ENCODE assay signal across 9 cellular contexts in the genomic region with DNA sequence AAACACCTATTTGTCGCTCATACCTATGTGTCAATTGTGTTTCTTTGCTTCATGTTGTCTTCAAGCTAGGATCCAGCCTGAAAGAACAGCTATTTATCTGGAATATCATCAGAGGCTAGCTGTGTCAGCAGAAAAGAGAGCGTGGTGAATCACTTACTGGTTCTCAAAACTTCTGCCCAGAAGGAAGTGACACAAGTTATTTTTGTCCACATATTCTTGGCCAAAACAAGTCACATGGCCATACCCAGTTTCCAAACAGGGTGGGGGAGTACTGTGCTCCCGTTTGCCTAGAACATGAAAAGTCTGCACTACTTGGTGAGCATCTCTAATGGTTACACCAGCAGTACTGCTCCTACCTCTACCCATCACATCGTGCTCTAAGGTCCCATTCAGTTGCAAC.
DNase-seq lines count a peak whose midpoint lies in the region; ATAC-seq and TF ChIP-seq lines count a peak whose summit lies in the region.
"Had no signal": no experiment of that assay in that cellular context is flagged by ENCODE, and none has a peak within 500 bp of the region (broad histone marks: within the 10 kb centered on the region; RNA-seq: fewer than 3 reads in every experiment).

No MANE protein-coding gene starts in this region.

- TF ChIP-seq RAD21 in SK-N-SH (IDR thresholded peaks at IDR 0.05; ENCODE audit: low read length), result no peak

- no peak for TF ChIP-seq CTCF in fibroblast of mammary gland (conservative IDR thresholded peaks at IDR 0.05; ENCODE audit: control insufficient read depth, insufficient read depth, low read depth, low read length)
- TF ChIP-seq CTCF in thoracic aorta (IDR thresholded peaks at IDR 0.05), result no peak
- TF ChIP-seq CTCF in progenitor cell of endocrine pancreas (IDR thresholded peaks at IDR 0.05; ENCODE audit: unreplicated experiment), result no peak
- no peak for TF ChIP-seq CTCF in SK-N-SH (IDR thresholded peaks at IDR 0.05)

- H3K4me2 ChIP-seq in SK-N-SH, result no peak overlapping the region

- peaks cover 7% of the 10 kb centered on the region for H3K4me1 Mint-ChIP-seq in progenitor cell of endocrine pancreas (ENCODE audit: low read depth)

- POLR2A ChIA-PET in SK-N-SH (lab: Yijun Ruan, JAX), result no interaction called here

- WGBS in SK-N-SH (ENCODE audit: low lambda C conversion rate), result 67% methylated on average over 4 of the region's 4 CpGs

- H3K79me2 ChIP-seq in SK-N-SH (ENCODE audit: insufficient read depth), result no peaks in the 10 kb centered on the region

- no peak overlapping the region for H3K27ac Mint-ChIP-seq in progenitor cell of endocrine pancreas
- H3K27ac Mint-ChIP-seq: activated T-helper 1 cell treated with anti-CD3 and anti-CD28 coated beads, Interleukin-12 subunit alpha, Interleukin-12 subunit beta, Interleukin-2, Interleukin-4 antibody, amounts not matched to agents 30 ng/mL and 10 ng/mL and 1 ng/mL, durations not matched to agents 14 hours and 24 hours and 36 hours had no signal

- peaks cover 2% of the 10 kb centered on the region for H3K27me3 Mint-ChIP-seq in progenitor cell of endocrine pancreas

- no peaks in the 10 kb centered on the region for H3F3A ChIP-seq in SK-N-SH (replicated peaks; ENCODE audit: insufficient read depth)

- H4K20me1 ChIP-seq in SK-N-SH (ENCODE audit: insufficient read depth), result no peaks in the 10 kb centered on the region

- H3K9me3 ChIP-seq in thoracic aorta (no peaks in the 10 kb centered on the region), SK-N-SH (no peaks in the 10 kb centered on the region)

- CTCF ChIA-PET in SK-N-SH (lab: Yijun Ruan, JAX), result no interaction called here

- H3K9me3 Mint-ChIP-seq in progenitor cell of endocrine pancreas (ENCODE audit: low read depth), result peaks cover 4% of the 10 kb centered on the region
- H3K9me3 Mint-ChIP-seq: activated T-helper 1 cell treated with anti-CD3 and anti-CD28 coated beads, Interleukin-12 subunit alpha, Interleukin-12 subunit beta, Interleukin-2, Interleukin-4 antibody, amounts not matched to agents 30 ng/mL and 10 ng/mL and 1 ng/mL, durations not matched to agents 14 hours and 24 hours and 36 hours had no signal

- ATAC-seq in GM21526 (IDR thresholded peaks at IDR 0.05; ENCODE audit: low FRiP score, unreplicated experiment) (peak; percentile 84), thoracic aorta (ENCODE audit: insufficient number of reproducible peaks, low FRiP score, low read depth) (peak; percentile 99)

- H3K27me3 ChIP-seq in thoracic aorta (replicated peaks; ENCODE audit: insufficient read depth) (no peaks in the 10 kb centered on the region), SK-N-SH (ENCODE audit: insufficient read depth) (no peaks in the 10 kb centered on the region)

- DNase-seq in HT1080 (ENCODE audit: low read depth) (peak; percentile 55), fibroblast of mammary gland (ENCODE audit: low read depth) (peak; percentile 83), thoracic aorta (ENCODE audit: low spot score) (peak; percentile 42), progenitor cell of endocrine pancreas (ENCODE audit: low spot score, unreplicated experiment) (no peak), SK-N-SH (no peak), SHP77 treated with DMSO at 0.1 percent for 48 hours (lab: John Stamatoyannopoulos, UW) (no peak)
- no peak for DNase-seq in activated effector memory CD4-positive, alpha-beta T cell treated with anti-CD3 and anti-CD28 coated beads, Interleukin-2, amount 50 U/mL, for 16 hours

- H3K4me1 ChIP-seq in thoracic aorta (ENCODE audit: control insufficient read depth in 1 of 2, low read depth in 2 of 2) (peaks cover 25 to 39% of the 10 kb centered on the region in 2 donors), SK-N-SH (ENCODE audit: control insufficient read depth in 1 of 2, insufficient read depth in 2 of 2, low read depth in 1 of 2, low read length in 1 of 2) (no peaks in the 10 kb centered on the region)

- H3K36me3 Mint-ChIP-seq in progenitor cell of endocrine pancreas (ENCODE audit: insufficient read depth), result no peaks in the 10 kb centered on the region

- H3K4me3 ChIP-seq in fibroblast of mammary gland (ENCODE audit: control insufficient read depth, low read depth, low read length), result no peak overlapping the region
- H3K4me3 ChIP-seq in thoracic aorta, result peak overlapping the region; percentile 3
- H3K4me3 ChIP-seq in SK-N-SH (ENCODE audit: low read depth in 2 of 2, low read length in 1 of 2), result no peak overlapping the region

- H3K9ac ChIP-seq in SK-N-SH, result no peak overlapping the region

- peak overlapping the region; percentile 57 to 60 for H3K27ac ChIP-seq in thoracic aorta
- H3K27ac ChIP-seq in SK-N-SH (ENCODE audit: low read depth in 2 of 2, low read length in 1 of 2), result no peak overlapping the region

- no peak overlapping the region for H3K4me3 Mint-ChIP-seq in progenitor cell of endocrine pancreas (ENCODE audit: low read depth)
- H3K4me3 Mint-ChIP-seq: activated T-helper 1 cell treated with anti-CD3 and anti-CD28 coated beads, Interleukin-12 subunit alpha, Interleukin-12 subunit beta, Interleukin-2, Interleukin-4 antibody, amounts not matched to agents 30 ng/mL and 10 ng/mL and 1 ng/mL, durations not matched to agents 14 hours and 24 hours and 36 hours had no signal

- no peaks in the 10 kb centered on the region for H3K9me2 ChIP-seq in SK-N-SH

- H3K36me3 ChIP-seq in thoracic aorta (no peaks in the 10 kb centered on the region), SK-N-SH (replicated peaks in 1 of 2; ENCODE audit: control insufficient read depth in 1 of 2, insufficient read depth in 2 of 2, low read length in 1 of 2) (no peaks in the 10 kb centered on the region)

- H2AFZ ChIP-seq in SK-N-SH (ENCODE audit: low read depth), result no peak overlapping the region; the same call in 1 of the 2 replicates

- no peak for TF ChIP-seq EP300 in SK-N-SH (IDR thresholded peaks at IDR 0.05; ENCODE audit: borderline replicate concordance in 1 of 2, low read depth in 1 of 2, low read length in 1 of 2)

TF ChIP-seq in SK-N-SH, 30 proteins besides CTCF, POLR2A, EP300 and RAD21 (continues in another document):
- TF ChIP-seq FOXM1 (IDR thresholded peaks at IDR 0.05; ENCODE audit: low read depth) (no peak), ZBTB33 (IDR thresholded peaks at IDR 0.05; ENCODE audit: borderline replicate concordance, low read depth) (no peak), SMC3 (IDR thresholded peaks at IDR 0.05; ENCODE audit: low read depth, low read length) (no peak), USF2 (IDR thresholded peaks at IDR 0.05; ENCODE audit: borderline replicate concordance, low read depth, low read length) (no peak), MAX (IDR thresholded peaks at IDR 0.05; ENCODE audit: low read depth) (no peak), EZH2phosphoT487 (IDR thresholded peaks at IDR 0.05; ENCODE audit: borderline replicate concordance, low read depth) (no peak), TEAD4 (IDR thresholded peaks at IDR 0.05; ENCODE audit: borderline replicate concordance, insufficient read depth) (no peak), YY1 (IDR thresholded peaks at IDR 0.05; ENCODE audit: low read depth) (no peak), JUND (IDR thresholded peaks at IDR 0.05) (no peak), RFX5 (IDR thresholded peaks at IDR 0.05; ENCODE audit: low read length) (no peak), NFIC (IDR thresholded peaks at IDR 0.05; ENCODE audit: borderline replicate concordance) (no peak)

Comparison
In these comparisons a context has a peak if more than half of its experiments do, and no peak if none do; other contexts are left out.
1. DNase-seq: peak in HT1080 (single experiment), fibroblast of mammary gland (single experiment) and thoracic aorta (single experiment); none in progenitor cell of endocrine pancreas (single experiment), activated effector memory CD4-positive, alpha-beta T cell treated with anti-CD3 and anti-CD28 coated beads, Interleukin-2, amount 50 U/mL, for 16 hours (single experiment), SK-N-SH (single experiment) and SHP77 treated with DMSO at 0.1 percent for 48 hours (single experiment).
2. H3K27ac ChIP-seq: peak in thoracic aorta (2 of 2); none in SK-N-SH (0 of 2).